Comparison of ENCODE assay signal across 21 cellular contexts in the genomic region with DNA sequence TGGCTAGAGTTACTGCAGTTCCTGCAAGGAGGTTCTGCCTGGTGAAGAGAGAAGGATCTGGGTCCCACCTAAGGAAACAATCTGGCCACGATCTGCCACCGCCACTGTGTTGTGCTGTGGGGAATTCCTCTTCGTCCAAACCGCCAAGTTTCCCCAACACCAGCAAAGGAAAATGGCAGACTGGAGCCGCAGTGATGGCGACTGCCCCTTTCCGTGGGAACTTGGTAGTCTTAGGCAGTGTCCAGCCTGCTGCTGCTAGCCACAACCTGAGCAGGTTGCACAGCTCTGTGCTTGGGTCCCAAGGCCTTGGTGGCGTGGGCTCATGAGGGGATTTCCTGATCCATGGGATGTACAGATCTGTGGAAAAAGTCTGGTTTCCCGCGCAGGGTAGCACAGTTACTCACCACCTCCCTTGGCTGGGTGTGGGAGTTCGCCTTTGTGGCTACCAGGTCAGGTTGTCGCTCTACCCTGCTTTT.
"Had no signal": no experiment of that assay in that cellular context is flagged by ENCODE, and none has a peak within 500 bp of the region (broad histone marks: within the 10 kb centered on the region; RNA-seq: fewer than 3 reads in every experiment).

No MANE protein-coding gene starts in this region.

- H3K9ac ChIP-seq: neural progenitor cell had no signal

- H3K4me1 ChIP-seq: breast epithelium, neural progenitor cell, pancreas had no signal

- H2AFZ ChIP-seq: neural progenitor cell had no signal

- DNase-seq: activated CD4-positive, alpha-beta T cell treated with anti-CD3 and anti-CD28 coated beads, Interleukin-2, amount 10 ng/mL, durations not matched to agents 24 days and 14 days; activated CD8-positive, alpha-beta memory T cell treated with anti-CD3 and anti-CD28 coated beads, Interleukin-2, amount 50 U/mL, for 4 hours; activated CD8-positive, alpha-beta T cell treated with anti-CD3 and anti-CD28 coated beads, Interleukin-2, amount 10 ng/mL, durations not matched to agents 7 days and 5 days; activated gamma-delta T cell; activated T-cell treated with anti-CD3 and anti-CD28 coated beads, Interleukin-2, amount 50 U/mL, for 48 hours; anterior cingulate cortex; dermis blood vessel endothelial cell; effector memory CD8-positive, alpha-beta T cell; head of caudate nucleus; left cardiac atrium; midbrain; pancreas; retina; stimulated activated CD4-positive, alpha-beta T cell treated with anti-CD3 and anti-CD28 coated beads, Interleukin-2, amount 100 ng/mL, for 48 hours; stimulated activated naive CD4-positive, alpha-beta T cell treated with Interleukin-2 at 50 U/mL for 16 hours; testis; upper lobe of right lung had no signal

- ATAC-seq: activated CD8-positive, alpha-beta T cell treated with anti-CD3 and anti-CD28 coated beads, Interleukin-2, amount 10 ng/mL, durations not matched to agents 7 days and 5 days; effector memory CD8-positive, alpha-beta T cell; left cardiac atrium; pancreas; upper lobe of right lung had no signal

- H3K4me2 ChIP-seq: neural progenitor cell had no signal

- H3K4me1 Mint-ChIP-seq: neural progenitor cell had no signal

- H3K27ac ChIP-seq: breast epithelium, neural progenitor cell, pancreas, testis, upper lobe of right lung had no signal

- H3K9me3 ChIP-seq: pancreas, testis, upper lobe of right lung had no signal

- H3K4me3 Mint-ChIP-seq: activated CD4-positive, alpha-beta T cell treated with anti-CD3 and anti-CD28 coated beads, Interleukin-2, amount 10 ng/mL, durations not matched to agents 24 days and 14 days; activated CD8-positive, alpha-beta T cell treated with anti-CD3 and anti-CD28 coated beads, Interleukin-2, amount 10 ng/mL, durations not matched to agents 7 days and 5 days; neural progenitor cell; T-helper 1 cell treated with Interleukin-12 subunit alpha and Interleukin-12 subunit beta and Interleukin-4 antibody, amounts not matched to agents 30 μg/mL and 1 μg/mL, for 36 hours had no signal

- H3K27ac Mint-ChIP-seq: activated CD4-positive, alpha-beta T cell treated with anti-CD3 and anti-CD28 coated beads, Interleukin-2, amount 10 ng/mL, durations not matched to agents 24 days and 14 days; activated CD8-positive, alpha-beta T cell treated with anti-CD3 and anti-CD28 coated beads, Interleukin-2, amount 10 ng/mL, durations not matched to agents 7 days and 5 days; neural progenitor cell; T-helper 1 cell treated with Interleukin-12 subunit alpha and Interleukin-12 subunit beta and Interleukin-4 antibody, amounts not matched to agents 30 μg/mL and 1 μg/mL, for 36 hours had no signal

- H3K27me3 Mint-ChIP-seq: activated CD4-positive, alpha-beta T cell treated with anti-CD3 and anti-CD28 coated beads, Interleukin-2, amount 10 ng/mL, durations not matched to agents 24 days and 14 days; effector memory CD8-positive, alpha-beta T cell had no signal

- H3K36me3 ChIP-seq: breast epithelium, neural progenitor cell, pancreas, upper lobe of right lung had no signal

- H3K4me3 ChIP-seq: breast epithelium, lung, neural progenitor cell, pancreas, testis, upper lobe of right lung had no signal

- H3K27me3 ChIP-seq: breast epithelium, neural progenitor cell, pancreas, testis, upper lobe of right lung had no signal
